Comparison of ENCODE assay signal across 21 cellular contexts in the genomic region with DNA sequence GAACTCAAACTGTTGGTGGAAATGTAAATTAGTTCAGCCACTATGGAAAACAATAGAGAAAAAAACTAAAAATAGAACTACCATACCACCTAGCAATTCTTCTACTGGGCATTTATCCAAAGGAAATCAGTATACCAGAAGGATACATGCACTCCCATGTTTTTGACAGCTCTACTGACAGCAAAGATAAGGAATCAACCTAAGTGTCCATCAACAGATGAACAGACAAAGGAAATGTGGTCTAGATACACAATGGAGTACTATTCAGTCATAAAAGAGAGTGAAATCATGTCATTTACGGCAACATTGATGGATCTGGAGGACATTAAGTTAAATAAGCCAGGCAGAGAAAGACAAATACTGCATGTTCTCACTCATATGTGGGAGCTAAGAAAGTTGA. TPM values are rescaled to one million over a fixed set of nuclear protein-coding genes. Genes with fewer than 3 reads are reported as not detected.
DNase-seq lines count a peak whose midpoint lies in the region; ATAC-seq, FAIRE-seq and TF ChIP-seq lines count a peak whose summit lies in the region.
"Had no signal": no experiment of that assay in that cellular context is flagged by ENCODE, and none has a peak within 500 bp of the region (broad histone marks: within the 10 kb centered on the region; RNA-seq: fewer than 3 reads in every experiment).

No MANE protein-coding gene starts in this region.

- no peaks in the 10 kb centered on the region for H3K27me3 ChIP-seq in endothelial cell of umbilical vein (ENCODE audit: control insufficient read depth in 2 of 2, insufficient read depth in 2 of 2, low read length in 2 of 2)
- H3K27me3 ChIP-seq in small intestine (ENCODE audit: control insufficient read depth in 2 of 2, insufficient read depth in 2 of 2, low read length in 2 of 2), result no peaks in the 10 kb centered on the region

- no peak overlapping the region for H2AFZ ChIP-seq in endothelial cell of umbilical vein (ENCODE audit: low read depth, low read length)
- H2AFZ ChIP-seq: GM23248 had no signal

- CTCF ChIA-PET in HEK293T (lab: Yijun Ruan, JAX), result no interaction called here
- CTCF ChIA-PET in endothelial cell of umbilical vein (lab: Charles Lee), result interaction anchor here (1.1 kb wide), 1 partner anchor 52 kb away, joined by 3 read pairs; no protein-coding TSS in a partner anchor

- no peaks in the 10 kb centered on the region for H3K4me1 Mint-ChIP-seq in osteocyte (ENCODE audit: unreplicated experiment)

- ATAC-seq in GM18873 (IDR thresholded peaks at IDR 0.05; ENCODE audit: low FRiP score, unreplicated experiment) (no peak), HG03520 (IDR thresholded peaks at IDR 0.05; ENCODE audit: unreplicated experiment) (no peak)
- ATAC-seq: HCT116 had no signal

- H3K9me3 ChIP-seq in endothelial cell of umbilical vein (replicated peaks; ENCODE audit: control insufficient read depth, insufficient read depth, low read length) (no peaks in the 10 kb centered on the region), small intestine (ENCODE audit: control insufficient read depth, low read depth) (no peaks in the 10 kb centered on the region)
- H3K9me3 ChIP-seq: Caco-2 had no signal

- H3K4me3 Mint-ChIP-seq in osteocyte (ENCODE audit: unreplicated experiment), result no peak overlapping the region
- H3K4me3 Mint-ChIP-seq: CD4-positive, alpha-beta memory T cell; H9; HFFc6 had no signal

- no peak overlapping the region for H3K27ac ChIP-seq in endothelial cell of umbilical vein (ENCODE audit: insufficient read depth, low read depth, low read length)
- H3K27ac ChIP-seq in small intestine (ENCODE audit: low read depth in 1 of 2, low read length in 1 of 2), result no peak overlapping the region
- H3K27ac ChIP-seq: GM23248 had no signal

- 93 to 98% (median 97%) methylated on average over 1 of the region's 1 CpG for WGBS in small intestine, 3 donors

- no peaks in the 10 kb centered on the region for H3K27me3 Mint-ChIP-seq in osteocyte (ENCODE audit: unreplicated experiment)
- H3K27me3 Mint-ChIP-seq: CD4-positive, alpha-beta memory T cell had no signal

- intact Hi-C loops in endothelial cell of umbilical vein (cut with micrococcal nuclease), result no loop called here

- FAIRE-seq in endothelial cell of umbilical vein (lab: Jason Lieb, UNC) (no peak), small intestine (lab: Jason Lieb, UNC) (peak; percentile 5)
- FAIRE-seq: G401.6, GM12892, GM19239, H1 had no signal

- dilution Hi-C loops in endothelial cell of umbilical vein (cut with MboI; ENCODE audit: extremely low pct_ligation_motif_present, low sequenced_read_pairs), result no loop called here

- no peak overlapping the region for H3K27ac Mint-ChIP-seq in osteocyte (ENCODE audit: unreplicated experiment)
- H3K27ac Mint-ChIP-seq: H9, HFFc6 had no signal

- DNase-seq in HEK293T (ENCODE audit: extremely low spot score), result no peak
- DNase-seq in astrocyte of the hippocampus (ENCODE audit: low read depth, low spot score), result peak; percentile 3
- DNase-seq in endothelial cell of umbilical vein (ENCODE audit: low read depth, low spot score), result peak; percentile 2
- no peak for DNase-seq in small intestine
- no peak for DNase-seq in activated CD4-positive, alpha-beta T cell treated with anti-CD3 and anti-CD28 coated beads for 1 hour
- no peak for DNase-seq in osteocyte (ENCODE audit: extremely low spot score, unreplicated experiment)
- DNase-seq: C1 segment of cervical spinal cord; Caco-2; CD4-positive, alpha-beta memory T cell; DMS153; DND-41; GM23248; H9; HFFc6 had no signal

- no TSS peak for BruUV-seq in endothelial cell of umbilical vein (replicated peaks; lab: Mats Ljungman, UMichigan)

- H3K36me3 ChIP-seq in endothelial cell of umbilical vein (ENCODE audit: control insufficient read depth in 2 of 2, extremely low read depth in 1 of 2, insufficient read depth in 2 of 2, low read length in 2 of 2) (no peaks in the 10 kb centered on the region), small intestine (ENCODE audit: control insufficient read depth in 2 of 2, insufficient read depth in 2 of 2, low read length in 2 of 2) (peaks cover 0 to 5% of the 10 kb centered on the region in 2 donors)

- peaks cover 18% of the 10 kb centered on the region for H3K9me3 Mint-ChIP-seq in osteocyte (ENCODE audit: unreplicated experiment)

- no peaks in the 10 kb centered on the region for H4K20me1 ChIP-seq in endothelial cell of umbilical vein (replicated peaks; ENCODE audit: control insufficient read depth, extremely low read depth, insufficient read depth, low read length)

- POLR2A ChIA-PET in HEK293T (lab: Yijun Ruan, JAX) (no interaction called here), endothelial cell of umbilical vein (lab: Charles Lee) (no interaction called here)

- H3K4me1 ChIP-seq in endothelial cell of umbilical vein (ENCODE audit: control insufficient read depth, extremely low read depth, insufficient read depth, low read length) (no peaks in the 10 kb centered on the region), small intestine (ENCODE audit: control insufficient read depth in 2 of 2, insufficient read depth in 1 of 2, low read depth in 1 of 2, low read length in 1 of 2) (no peaks in the 10 kb centered on the region)
- H3K4me1 ChIP-seq: Caco-2 had no signal

- no peak overlapping the region for H3K9ac ChIP-seq in endothelial cell of umbilical vein (replicated peaks; ENCODE audit: extremely low read depth, insufficient read depth, low read length)
- H3K9ac ChIP-seq: GM23248 had no signal

- no peaks in the 10 kb centered on the region for H3K9me1 ChIP-seq in endothelial cell of umbilical vein (replicated peaks; ENCODE audit: control insufficient read depth, extremely low read depth, insufficient read depth, low read length)

- no peak overlapping the region for H3K4me2 ChIP-seq in endothelial cell of umbilical vein (ENCODE audit: insufficient read depth, low read length)

- H3K79me2 ChIP-seq in endothelial cell of umbilical vein (ENCODE audit: control insufficient read depth, insufficient read depth, low read length), result no peaks in the 10 kb centered on the region

- peaks cover 11% of the 10 kb centered on the region for H3K36me3 Mint-ChIP-seq in osteocyte (ENCODE audit: unreplicated experiment)

- TF ChIP-seq POLR2A in endothelial cell of umbilical vein (IDR thresholded peaks at IDR 0.05; ENCODE audit: low read depth, low read length), result no peak

- TF ChIP-seq CTCF in endothelial cell of umbilical vein (IDR thresholded peaks at IDR 0.05; ENCODE audit: extremely low read depth in 1 of 2, insufficient read depth in 1 of 2, low read depth in 1 of 2, low read length in 2 of 2), result no peak
- no peak for TF ChIP-seq CTCF in osteocyte (IDR thresholded peaks at IDR 0.05)

- H3K4me3 ChIP-seq in endothelial cell of umbilical vein (replicated peaks in 1 of 3; ENCODE audit: insufficient read depth in 1 of 3, low read depth in 1 of 3, low read length in 3 of 3) (no peak overlapping the region), small intestine (ENCODE audit: low read depth in 1 of 2, low read length in 2 of 2) (no peak overlapping the region)
- H3K4me3 ChIP-seq: GM23248 had no signal

TF ChIP-seq in HEK293T, 16 proteins besides CTCF, POLR2A, EP300 and RAD21:
- TF ChIP-seq, protein P1, sequence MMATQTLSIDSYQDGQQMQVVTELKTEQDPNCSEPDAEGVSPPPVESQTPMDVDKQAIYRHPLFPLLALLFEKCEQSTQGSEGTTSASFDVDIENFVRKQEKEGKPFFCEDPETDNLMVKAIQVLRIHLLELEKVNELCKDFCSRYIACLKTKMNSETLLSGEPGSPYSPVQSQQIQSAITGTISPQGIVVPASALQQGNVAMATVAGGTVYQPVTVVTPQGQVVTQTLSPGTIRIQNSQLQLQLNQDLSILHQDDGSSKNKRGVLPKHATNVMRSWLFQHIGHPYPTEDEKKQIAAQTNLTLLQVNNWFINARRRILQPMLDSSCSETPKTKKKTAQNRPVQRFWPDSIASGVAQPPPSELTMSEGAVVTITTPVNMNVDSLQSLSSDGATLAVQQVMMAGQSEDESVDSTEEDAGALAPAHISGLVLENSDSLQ (IDR thresholded peaks at IDR 0.05), result peak; percentile 45; the same call in 1 of the 2 replicates
- TF ChIP-seq SUZ12 (IDR thresholded peaks at IDR 0.05), result no peak

TF ChIP-seq in endothelial cell of umbilical vein, 7 proteins besides CTCF, POLR2A, EP300 and RAD21 (continues in another document):
- TF ChIP-seq POLR2AphosphoS5 (IDR thresholded peaks at IDR 0.05; ENCODE audit: insufficient read depth, low read depth, low read length), result no peak
- no peak for TF ChIP-seq JUN (IDR thresholded peaks at IDR 0.05; ENCODE audit: borderline replicate concordance, insufficient read depth, insufficient read length, low read depth)
- TF ChIP-seq GATA2 (IDR thresholded peaks at IDR 0.05; ENCODE audit: insufficient read depth, insufficient read length, low read depth, low read length), result no peak
- no peak for TF ChIP-seq MAX (IDR thresholded peaks at IDR 0.05; ENCODE audit: insufficient read depth, insufficient read length)
- TF ChIP-seq MYC (IDR thresholded peaks at IDR 0.05; ENCODE audit: low read depth, low read length), result no peak
- TF ChIP-seq EZH2 (IDR thresholded peaks at IDR 0.05; ENCODE audit: borderline replicate concordance, low read depth, low read length, severe bottlenecking), result no peak

RNA-seq across cellular contexts. Expression of gene C9orf40, which starts 21.8 kb away (rescaled TPM):
- total RNA-seq in endothelial cell of umbilical vein (5.1 and 7.5 TPM in 2 replicates), osteocyte (5.5 and 5.9 TPM in 2 replicates)
- polyA plus RNA-seq in endothelial cell of umbilical vein (2.1 and 2.2 TPM in 2 replicates), small intestine (10 to 100 TPM in 2 of 3 donors, 1 to 10 TPM in 1; 9.5 to 11.9 (median 11.0) TPM)
- 1.5 TPM in 2 replicates for polyA plus RNA-seq in endothelial cell of umbilical vein (2011; cell fraction: cytosol; rRNA removed)
- polyA plus RNA-seq in endothelial cell of umbilical vein (2011; cell fraction: nucleus; rRNA removed), result 0.60 and 1.5 TPM in 2 replicates
- 3.8 and 4.6 TPM in 2 replicates for polyA plus RNA-seq in endothelial cell of umbilical vein (2012)
- 0.85 and 1.2 TPM in 2 replicates for polyA minus RNA-seq in endothelial cell of umbilical vein
- polyA minus RNA-seq in endothelial cell of umbilical vein (2011; cell fraction: cytosol; rRNA and poly(A)+ RNA removed), result 17.9 TPM
- polyA minus RNA-seq in endothelial cell of umbilical vein (2011; cell fraction: nucleus; rRNA and poly(A)+ RNA removed), result 0.38 and 0.53 TPM in 2 replicates

RNA-seq across cellular contexts. Expression of gene CARNMT1, which starts 53.5 kb away (rescaled TPM):
- total RNA-seq in endothelial cell of umbilical vein (15.0 and 19.6 TPM in 2 replicates), osteocyte (13.4 and 14.1 TPM in 2 replicates)
- polyA plus RNA-seq in endothelial cell of umbilical vein (3.5 and 3.7 TPM in 2 replicates), small intestine (10 to 100 TPM in 1 of 3 donors, 1 to 10 TPM in 2; 6.8 to 10.3 (median 9.9) TPM)
- polyA plus RNA-seq in endothelial cell of umbilical vein (2011; cell fraction: cytosol; rRNA removed), result 3.2 and 3.6 TPM in 2 replicates
- polyA plus RNA-seq in endothelial cell of umbilical vein (2011; cell fraction: nucleus; rRNA removed), result 2.9 and 4.7 TPM in 2 replicates
- polyA plus RNA-seq in endothelial cell of umbilical vein (2012), result 10.1 and 12.6 TPM in 2 replicates
- polyA minus RNA-seq in endothelial cell of umbilical vein, result 5.2 and 6.8 TPM in 2 replicates
- 8.7 TPM for polyA minus RNA-seq in endothelial cell of umbilical vein (2011; cell fraction: cytosol; rRNA and poly(A)+ RNA removed)
- 5.8 and 6.5 TPM in 2 replicates for polyA minus RNA-seq in endothelial cell of umbilical vein (2011; cell fraction: nucleus; rRNA and poly(A)+ RNA removed)

Comparison
In these comparisons a context has a peak if more than half of its experiments do, and no peak if none do; other contexts are left out.
1. DNase-seq: peak in astrocyte of the hippocampus (single experiment) and endothelial cell of umbilical vein (single experiment); none in HEK293T (single experiment), small intestine (single experiment), activated CD4-positive, alpha-beta T cell treated with anti-CD3 and anti-CD28 coated beads for 1 hour (single experiment) and osteocyte (single experiment).